Comparison of ENCODE assay signal across 8 cellular contexts in the genomic region with DNA sequence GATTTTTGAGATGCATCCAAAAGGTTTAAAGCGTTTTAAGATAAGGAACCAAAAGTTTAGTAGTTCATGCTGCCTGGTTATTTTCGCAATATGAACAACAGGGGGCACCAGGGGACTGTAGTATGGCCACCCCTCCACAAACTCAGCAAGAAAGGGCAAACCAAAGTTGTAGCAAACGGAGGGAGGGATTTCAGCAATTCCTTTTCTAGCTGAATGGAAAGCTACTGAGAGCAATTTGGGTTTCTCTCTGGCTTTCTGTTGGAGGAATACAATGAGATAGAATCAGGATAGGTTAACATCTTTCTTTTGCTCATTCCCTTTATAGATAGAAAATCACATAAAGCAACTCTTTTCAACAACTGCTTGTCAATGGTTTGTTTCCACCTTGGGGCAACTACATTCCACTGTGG.
DNase-seq lines count a peak whose midpoint lies in the region; ATAC-seq and TF ChIP-seq lines count a peak whose summit lies in the region.

No MANE protein-coding gene starts in this region.

- H3K9me3 Mint-ChIP-seq in activated CD4-positive, alpha-beta T cell treated with anti-CD3 and anti-CD28 coated beads, Interleukin-2, amount 10 ng/mL, durations not matched to agents 24 days and 14 days, result no peaks in the 10 kb centered on the region
- H3K9me3 Mint-ChIP-seq in endodermal cell, result no peaks in the 10 kb centered on the region

- no peak overlapping the region for H3K9ac ChIP-seq in endodermal cell (ENCODE audit: extremely low read depth, low read length, poor library complexity, severe bottlenecking)

- H3K4me3 ChIP-seq in endodermal cell (ENCODE audit: low read length), result no peak overlapping the region

- H3K27me3 ChIP-seq in endodermal cell (ENCODE audit: control insufficient read depth, insufficient read depth, low read length, poor library complexity, severe bottlenecking), result no peaks in the 10 kb centered on the region

- no peak overlapping the region for H3K27ac ChIP-seq in endodermal cell (ENCODE audit: low read depth, low read length)

- peak; percentile 31 for ATAC-seq in HG02759 (IDR thresholded peaks at IDR 0.05; ENCODE audit: unreplicated experiment)
- ATAC-seq in HG03045 (IDR thresholded peaks at IDR 0.05; ENCODE audit: unreplicated experiment), result no peak

- H3K27me3 Mint-ChIP-seq in activated CD4-positive, alpha-beta T cell treated with anti-CD3 and anti-CD28 coated beads, Interleukin-2, amount 10 ng/mL, durations not matched to agents 24 days and 14 days, result peaks cover 6% of the 10 kb centered on the region
- peaks cover 2% of the 10 kb centered on the region for H3K27me3 Mint-ChIP-seq in endodermal cell (ENCODE audit: insufficient read depth)

- intact Hi-C loops in activated CD4-positive, alpha-beta T cell treated with anti-CD3 and anti-CD28 coated beads, Interleukin-2, amount 10 ng/mL, durations not matched to agents 24 days and 14 days (cut with micrococcal nuclease), result loop anchor here (1.0 to 2.0 kb wide), 3 partner anchors 361 to 829 kb away; no protein-coding TSS in a partner anchor

- TF ChIP-seq CTCF in endodermal cell (conservative IDR thresholded peaks at IDR 0.05), result peak; percentile 92

- DNase-seq in DMS153 (lab: John Stamatoyannopoulos, UW) (peak; percentile 7), NCI-H510A treated with DMSO at 0.1 percent for 48 hours (lab: John Stamatoyannopoulos, UW) (peak; percentile 88), endodermal cell (peak; percentile 86), midbrain (lab: John Stamatoyannopoulos, UW) (peak; percentile 68)
- peak; percentile 89 for DNase-seq in activated CD4-positive, alpha-beta T cell treated with anti-CD3 and anti-CD28 coated beads, Interleukin-2, amount 10 ng/mL, durations not matched to agents 24 days and 14 days
- DNase-seq in stimulated activated CD8-positive, alpha-beta memory T cell treated with anti-CD3 and anti-CD28 coated beads, Interleukin-7, amount 100 ng/mL, for 4 hours (ENCODE audit: low read depth in 2 of 2), result peak; percentile 4 to 26

- H3K27ac Mint-ChIP-seq in activated CD4-positive, alpha-beta T cell treated with anti-CD3 and anti-CD28 coated beads, Interleukin-2, amount 10 ng/mL, durations not matched to agents 24 days and 14 days, result no peak overlapping the region
- no peak overlapping the region for H3K27ac Mint-ChIP-seq in endodermal cell

- no peaks in the 10 kb centered on the region for H3K36me3 ChIP-seq in endodermal cell (ENCODE audit: control insufficient read depth, insufficient read depth, low read length)

- H3K9me3 ChIP-seq in endodermal cell (ENCODE audit: control insufficient read depth, low read length), result no peaks in the 10 kb centered on the region

- H3K36me3 Mint-ChIP-seq in activated CD4-positive, alpha-beta T cell treated with anti-CD3 and anti-CD28 coated beads, Interleukin-2, amount 10 ng/mL, durations not matched to agents 24 days and 14 days (ENCODE audit: low read depth), result no peaks in the 10 kb centered on the region
- H3K36me3 Mint-ChIP-seq in endodermal cell (ENCODE audit: low read depth), result no peaks in the 10 kb centered on the region

- H3K4me3 Mint-ChIP-seq in activated CD4-positive, alpha-beta T cell treated with anti-CD3 and anti-CD28 coated beads, Interleukin-2, amount 10 ng/mL, durations not matched to agents 24 days and 14 days, result no peak overlapping the region
- no peak overlapping the region for H3K4me3 Mint-ChIP-seq in endodermal cell

- H3K4me1 Mint-ChIP-seq in activated CD4-positive, alpha-beta T cell treated with anti-CD3 and anti-CD28 coated beads, Interleukin-2, amount 10 ng/mL, durations not matched to agents 24 days and 14 days, result peaks cover 24% of the 10 kb centered on the region
- H3K4me1 Mint-ChIP-seq in endodermal cell, result peaks cover 14% of the 10 kb centered on the region

- peaks cover 16% of the 10 kb centered on the region for H3K4me1 ChIP-seq in endodermal cell (ENCODE audit: control insufficient read depth, insufficient read depth, low read length)

- WGBS in endodermal cell (ENCODE audit: insufficient coverage in 1 of 2, insufficient read length in 1 of 2), 2 experiments, result 0 to 11% methylated on average over 1 to 3 of the region's 3 CpGs

Comparison
In these comparisons a context has a peak if more than half of its experiments do, and no peak if none do; other contexts are left out.
1. DNase-seq: peak in every context shown above with its lines; median percentile 89 in activated CD4-positive, alpha-beta T cell treated with anti-CD3 and anti-CD28 coated beads, Interleukin-2, amount 10 ng/mL, durations not matched to agents 24 days and 14 days; 88 in NCI-H510A treated with DMSO at 0.1 percent for 48 hours; 86 in endodermal cell; 68 in midbrain; 15 in stimulated activated CD8-positive, alpha-beta memory T cell treated with anti-CD3 and anti-CD28 coated beads, Interleukin-7, amount 100 ng/mL, for 4 hours; 7 in DMS153.